ENCODE assay signal across 1 cellular context in genomic region chrX:71532753-71533425, GRCh38.
A peak's percentile ranks its signal among the peaks of the same experiment; 100 is the strongest.
TF ChIP-seq lines count a peak whose summit lies in the region.

Gene OGT (plus strand): TSS chrX:71533104. CDS start chrX:71533300, 196 bp downstream.

TF ChIP-seq in GM12878, 131 proteins besides CTCF, POLR2A, EP300 and RAD21 (continued from another document and continues in another):
- TF ChIP-seq ZNF592 (IDR thresholded peaks at IDR 0.05) (no peak), CHD2 (IDR thresholded peaks at IDR 0.05; ENCODE audit: borderline replicate concordance, low read depth, low read length) (peak; percentile 97), TCF12 (IDR thresholded peaks at IDR 0.05; ENCODE audit: low read depth, low read length) (peak; percentile 67; the same call in 1 of the 2 replicates), BCL3 (IDR thresholded peaks at IDR 0.05; ENCODE audit: borderline replicate concordance, insufficient read depth, low read depth, low read length, poor library complexity, severe bottlenecking) (no peak), PBX3 (IDR thresholded peaks at IDR 0.05; ENCODE audit: insufficient replicate concordance, low read depth, low read length) (peak; percentile 77), RUNX3 (IDR thresholded peaks at IDR 0.05; ENCODE audit: low read length) (peak; percentile 85), EED (IDR thresholded peaks at IDR 0.05; ENCODE audit: low read depth) (peak; percentile 36; the same call in 1 of the 2 replicates), ZBTB4 (CRISPR knock-in tag; IDR thresholded peaks at IDR 0.05) (no peak), ZBED1 (IDR thresholded peaks at IDR 0.05; ENCODE audit: borderline replicate concordance) (peak; percentile 51; the same call in 1 of the 2 replicates), YY1 (IDR thresholded peaks at IDR 0.05; ENCODE audit: low read depth, low read length) (peak; percentile 96), ZNF24 (IDR thresholded peaks at IDR 0.05) (0 out of 2 replicates have a peak, but pooled peaks have one; percentile 54), REST (IDR thresholded peaks at IDR 0.05; ENCODE audit: low read depth, low read length) (no peak), YBX1 (IDR thresholded peaks at IDR 0.05) (no peak), ZNF687 (IDR thresholded peaks at IDR 0.05) (peak; percentile 48), NKRF (conservative IDR thresholded peaks at IDR 0.05) (peak; percentile 40), ZZZ3 (IDR thresholded peaks at IDR 0.05; ENCODE audit: control insufficient read depth, insufficient read length, low read depth) (no peak), HCFC1 (IDR thresholded peaks at IDR 0.05; ENCODE audit: low read length) (no peak; the same call in 1 of the 2 replicates), RELB (IDR thresholded peaks at IDR 0.05; ENCODE audit: low read depth) (peak; percentile 62), MEF2B (IDR thresholded peaks at IDR 0.05; ENCODE audit: partially characterized antibody, poor library complexity, severe bottlenecking) (peak; percentile 76), PAX8 (IDR thresholded peaks at IDR 0.05) (peak; percentile 79), CBX3 (IDR thresholded peaks at IDR 0.05; ENCODE audit: borderline replicate concordance, low read depth) (no peak), EGR1 (IDR thresholded peaks at IDR 0.05; ENCODE audit: borderline replicate concordance in 1 of 2, low read depth in 2 of 2, low read length in 2 of 2) (no peak), CREB1 (IDR thresholded peaks at IDR 0.05; ENCODE audit: low read depth) (peak; percentile 86), CHD4 (IDR thresholded peaks at IDR 0.05) (no peak), RB1 (IDR thresholded peaks at IDR 0.05; ENCODE audit: borderline replicate concordance) (peak; percentile 78; the same call in 1 of the 2 replicates), ZNF207 (IDR thresholded peaks at IDR 0.05; ENCODE audit: borderline replicate concordance) (peak; percentile 68; the same call in 1 of the 2 replicates), DPF2 (IDR thresholded peaks at IDR 0.05) (0 out of 2 replicates have a peak, but pooled peaks have one; percentile 39), NR2C1 (IDR thresholded peaks at IDR 0.05) (0 out of 2 replicates have a peak, but pooled peaks have one; percentile 3), SRF (IDR thresholded peaks at IDR 0.05; ENCODE audit: low read depth in 2 of 2, low read length in 2 of 2) (no peak; a peak in 1 of 4 replicates), KAT2A (conservative IDR thresholded peaks at IDR 0.05; ENCODE audit: control insufficient read depth, low read depth, low read length) (no peak), MLLT1 (IDR thresholded peaks at IDR 0.05) (peak; percentile 70), KLF5 (IDR thresholded peaks at IDR 0.05; ENCODE audit: partially characterized antibody) (peak; percentile 76)
